Comparison of ENCODE assay signal across 2 cellular contexts in genomic region chr2:236657801-236658200, GRCh38.
TF ChIP-seq lines count a peak whose summit lies in the region.

No MANE protein-coding gene starts in this region.

TF ChIP-seq in A549, 52 proteins besides CTCF, POLR2A, EP300 and RAD21 (continued from another document):
- no peak for TF ChIP-seq REST (IDR thresholded peaks at IDR 0.05)
TF ChIP-seq in A549: peak in this region for 0.

TF ChIP-seq in IMR-90, 13 proteins besides CTCF, POLR2A, EP300 and RAD21:
- TF ChIP-seq USF2 (IDR thresholded peaks at IDR 0.05; ENCODE audit: low read depth, low read length) (no peak), CHD1 (IDR thresholded peaks at IDR 0.05; ENCODE audit: low read depth, low read length) (no peak), SMC3 (IDR thresholded peaks at IDR 0.05; ENCODE audit: low read depth, low read length) (no peak), NFE2L2 (IDR thresholded peaks at IDR 0.05; ENCODE audit: low read depth, low read length) (no peak), RCOR1 (IDR thresholded peaks at IDR 0.05; ENCODE audit: insufficient replicate concordance, low read length) (no peak), MXI1 (IDR thresholded peaks at IDR 0.05; ENCODE audit: borderline replicate concordance, low read depth, low read length) (no peak), BHLHE40 (IDR thresholded peaks at IDR 0.05; ENCODE audit: low read depth, low read length) (no peak), MAFK (IDR thresholded peaks at IDR 0.05; ENCODE audit: low read depth, low read length) (no peak), ELK1 (IDR thresholded peaks at IDR 0.05; ENCODE audit: borderline replicate concordance, low read depth, low read length) (no peak), MAZ (IDR thresholded peaks at IDR 0.05; ENCODE audit: borderline replicate concordance, low read depth, low read length) (no peak), RFX5 (IDR thresholded peaks at IDR 0.05; ENCODE audit: low read depth, low read length) (no peak), CEBPB (IDR thresholded peaks at IDR 0.05; ENCODE audit: low read depth, low read length) (no peak)
TF ChIP-seq in IMR-90: peak in this region for 0.
